Comparison of ENCODE assay signal across 21 cellular contexts in genomic region chr2:132608222-132608795, GRCh38.
"Had no signal": no experiment of that assay in that cellular context is flagged by ENCODE, and none has a peak within 500 bp of the region (broad histone marks: within the 10 kb centered on the region; RNA-seq: fewer than 3 reads in every experiment).

No MANE protein-coding gene starts in this region.

- H3K4me1 Mint-ChIP-seq: stimulated activated memory B cell treated with anti-CD40 and anti-IgM and Interleukin-4, amounts not matched to agents 10 μg/mL and 1 μg/mL and 100 μg/mL, for 72 hours; T-helper 17 cell had no signal

- H3K27ac Mint-ChIP-seq: activated CD8-positive, alpha-beta T cell treated with anti-CD3 and anti-CD28 coated beads, Interleukin-2, amount 10 ng/mL, durations not matched to agents 7 days and 5 days; activated naive CD8-positive, alpha-beta T cell; effector memory CD8-positive, alpha-beta T cell; stimulated activated memory B cell treated with anti-CD40 and anti-IgM and Interleukin-4, amounts not matched to agents 10 μg/mL and 1 μg/mL and 100 μg/mL, for 72 hours; T-helper 17 cell; WTC11 had no signal

- H3K4me3 ChIP-seq: heart left ventricle, lung, vagina had no signal

- ATAC-seq: activated CD8-positive, alpha-beta T cell treated with anti-CD3 and anti-CD28 coated beads, Interleukin-2, amount 10 ng/mL, durations not matched to agents 7 days and 5 days; effector memory CD8-positive, alpha-beta T cell; heart left ventricle; stimulated activated memory B cell treated with anti-CD40 and anti-IgM and Interleukin-4, amounts not matched to agents 10 μg/mL and 1 μg/mL and 100 μg/mL, for 72 hours; T-helper 17 cell; WTC11 had no signal

- H3K36me3 ChIP-seq: heart left ventricle, vagina had no signal

- H3K27ac ChIP-seq: epithelial cell of prostate, heart left ventricle, vagina had no signal

- H3K9me3 Mint-ChIP-seq: stimulated activated memory B cell treated with anti-CD40 and anti-IgM and Interleukin-4, amounts not matched to agents 10 μg/mL and 1 μg/mL and 100 μg/mL, for 72 hours; WTC11 had no signal

- H3K36me3 Mint-ChIP-seq: activated naive CD8-positive, alpha-beta T cell; stimulated activated memory B cell treated with anti-CD40 and anti-IgM and Interleukin-4, amounts not matched to agents 10 μg/mL and 1 μg/mL and 100 μg/mL, for 72 hours; WTC11 had no signal

- H3K4me1 ChIP-seq: heart left ventricle, vagina had no signal

- H3K27me3 Mint-ChIP-seq: activated naive CD8-positive, alpha-beta T cell; effector memory CD8-positive, alpha-beta T cell; stimulated activated memory B cell treated with anti-CD40 and anti-IgM and Interleukin-4, amounts not matched to agents 10 μg/mL and 1 μg/mL and 100 μg/mL, for 72 hours; T-helper 17 cell had no signal

- H3K27me3 ChIP-seq: vagina had no signal

- H3K4me3 Mint-ChIP-seq: activated CD8-positive, alpha-beta T cell treated with anti-CD3 and anti-CD28 coated beads, Interleukin-2, amount 10 ng/mL, durations not matched to agents 7 days and 5 days; activated naive CD8-positive, alpha-beta T cell; effector memory CD8-positive, alpha-beta T cell; stimulated activated memory B cell treated with anti-CD40 and anti-IgM and Interleukin-4, amounts not matched to agents 10 μg/mL and 1 μg/mL and 100 μg/mL, for 72 hours; T-helper 17 cell; WTC11 had no signal

- DNase-seq: activated CD4-positive, alpha-beta T cell treated with anti-CD3 and anti-CD28 coated beads for 48 hours; activated CD8-positive, alpha-beta memory T cell treated with anti-CD3 and anti-CD28 coated beads, Interleukin-2, amount 50 U/mL, for 4 hours; activated CD8-positive, alpha-beta T cell treated with anti-CD3 and anti-CD28 coated beads, Interleukin-2, amount 10 ng/mL, durations not matched to agents 7 days and 5 days; activated gamma-delta T cell treated with Interleukin-2 at 50 U/mL for 16 hours; activated T-cell treated with anti-CD3 and anti-CD28 coated beads, Interleukin-2, amount 50 U/mL, for 48 hours; amniotic stem cell; cerebellar nuclear complex; effector memory CD8-positive, alpha-beta T cell; foreskin melanocyte; heart left ventricle; left cardiac atrium; midbrain; retina; stimulated activated CD4-positive, alpha-beta T cell treated with anti-CD3 and anti-CD28 coated beads, Interleukin-2, amount 100 ng/mL, for 48 hours; T-helper 17 cell had no signal

- H3K9me3 ChIP-seq: heart left ventricle, vagina had no signal
